18 cellular contexts compared by ENCODE assay signal in the genomic region with DNA sequence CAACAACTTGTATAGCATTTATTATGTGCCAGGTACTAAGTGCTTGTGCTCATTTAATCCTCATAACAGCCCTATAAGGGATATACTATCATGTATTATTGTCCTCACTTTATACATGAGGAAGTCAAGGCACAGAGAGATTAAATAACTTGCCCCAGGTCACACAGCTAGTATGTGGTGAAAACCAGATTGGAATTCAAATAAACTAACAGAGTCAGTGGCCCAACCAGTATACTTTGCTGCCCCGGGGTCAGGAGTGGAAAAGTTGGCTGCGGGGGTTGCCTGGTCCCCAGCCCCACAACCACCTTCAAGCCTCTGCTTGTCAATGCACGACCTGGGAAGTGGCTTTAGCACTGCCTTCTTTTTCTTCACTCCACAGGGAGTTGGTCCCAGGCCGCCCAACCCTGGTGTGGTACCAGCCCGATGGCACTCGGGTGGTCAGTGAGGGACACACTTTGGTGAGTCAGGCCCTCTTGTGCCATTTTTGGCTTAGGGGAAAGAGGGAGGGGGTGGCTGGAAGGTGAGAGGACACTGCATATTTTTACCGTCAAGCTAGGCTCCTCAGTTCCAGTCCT. TPM values are rescaled to one million over a fixed set of nuclear protein-coding genes. Genes with fewer than 3 reads are reported as not detected.
DNase-seq lines count a peak whose midpoint lies in the region; ATAC-seq, FAIRE-seq and TF ChIP-seq lines count a peak whose summit lies in the region.
"Had no signal": no experiment of that assay in that cellular context is flagged by ENCODE, and none has a peak within 500 bp of the region (broad histone marks: within the 10 kb centered on the region; RNA-seq: fewer than 3 reads in every experiment).

No MANE protein-coding gene starts in this region.

- TF ChIP-seq CTCF in HFF-Myc (IDR thresholded peaks at IDR 0.05; ENCODE audit: low read depth, low read length, missing control alignments) (no peak), brain (conservative IDR thresholded peaks at IDR 0.05) (no peak)

- no peak overlapping the region for H3K4ac ChIP-seq in neuronal stem cell (ENCODE audit: low read length)

- H3K18ac ChIP-seq in neuronal stem cell (ENCODE audit: low read length) = no peak overlapping the region

- no peak overlapping the region for H2BK5ac ChIP-seq in neuronal stem cell (ENCODE audit: low read length)

- H3K9ac ChIP-seq in neuronal stem cell (ENCODE audit: low read depth, low read length, poor library complexity) = peak overlapping the region; percentile 2
- H3K9ac ChIP-seq: KMS-11, parathyroid adenoma had no signal

- ATAC-seq in HG03439 (IDR thresholded peaks at IDR 0.05; ENCODE audit: unreplicated experiment) = no peak

- no peaks in the 10 kb centered on the region for H3K9me3 Mint-ChIP-seq in activated CD4-positive, alpha-beta T cell treated with anti-CD3 and anti-CD28 coated beads, Interleukin-2, amount 10 ng/mL, durations not matched to agents 7 days and 5 days
- no peaks in the 10 kb centered on the region for H3K9me3 Mint-ChIP-seq in brain

- FAIRE-seq in GM12892 (lab: Jason Lieb, UNC) = no peak
- FAIRE-seq: colon, islet of Langerhans had no signal

- H3K27ac Mint-ChIP-seq in activated CD4-positive, alpha-beta T cell treated with anti-CD3 and anti-CD28 coated beads, Interleukin-2, amount 10 ng/mL, durations not matched to agents 7 days and 5 days = no peak overlapping the region
- no peak overlapping the region for H3K27ac Mint-ChIP-seq in brain

- no peak overlapping the region for H3K14ac ChIP-seq in neuronal stem cell (ENCODE audit: low read length)

- H4K91ac ChIP-seq in neuronal stem cell (ENCODE audit: low read depth, low read length, poor library complexity) = no peak overlapping the region

- POLR2A ChIA-PET in activated CD4-positive, alpha-beta T cell treated with anti-CD3 and anti-CD28 coated beads, Interleukin-2, amount 10 ng/mL, durations not matched to agents 7 days and 5 days (lab: Charles Lee) = no interaction called here

- H3K27me3 ChIP-seq in neuronal stem cell (ENCODE audit: control insufficient read depth in 3 of 3, insufficient read depth in 3 of 3, low read depth in 1 of 3, low read length in 3 of 3) = no peaks in the 10 kb centered on the region

- no peak overlapping the region for H3K27ac ChIP-seq in neuronal stem cell (replicated peaks; ENCODE audit: low read length)
- H3K27ac ChIP-seq: KMS-11, WERI-Rb-1 had no signal

- H3K27me3 Mint-ChIP-seq in activated CD4-positive, alpha-beta T cell treated with anti-CD3 and anti-CD28 coated beads, Interleukin-2, amount 10 ng/mL, durations not matched to agents 7 days and 5 days = no peaks in the 10 kb centered on the region
- H3K27me3 Mint-ChIP-seq in brain = no peaks in the 10 kb centered on the region

- peaks cover 28 to 47% of the 10 kb centered on the region in 2 donors for H3K36me3 ChIP-seq in neuronal stem cell (replicated peaks in 1 of 2; ENCODE audit: control insufficient read depth in 2 of 2, insufficient read depth in 2 of 2, low read length in 2 of 2)

- H3K4me3 Mint-ChIP-seq in activated CD4-positive, alpha-beta T cell treated with anti-CD3 and anti-CD28 coated beads, Interleukin-2, amount 10 ng/mL, durations not matched to agents 7 days and 5 days = peak overlapping the region; percentile 49
- peak overlapping the region in 3 of 5 experiments; percentile 52 to 72 (median 54) for H3K4me3 Mint-ChIP-seq in brain

- no peak overlapping the region for H2BK12ac ChIP-seq in neuronal stem cell (ENCODE audit: low read length)

- H2AFZ ChIP-seq in neuronal stem cell (ENCODE audit: low read length) = no peak overlapping the region
- H2AFZ ChIP-seq: parathyroid adenoma had no signal

- no peak for DNase-seq in activated CD4-positive, alpha-beta T cell treated with anti-CD3 and anti-CD28 coated beads, Interleukin-2, amount 10 ng/mL, durations not matched to agents 7 days and 5 days
- no peak for DNase-seq in activated CD4-positive, alpha-beta T cell treated with anti-CD3 and anti-CD28 coated beads for 48 hours
- DNase-seq in HFF-Myc (ENCODE audit: extremely low read depth, low read depth) (no peak), neuronal stem cell (ENCODE audit: low spot score) (no peak), medulla oblongata (ENCODE audit: extremely low spot score) (no peak), GM12892 (ENCODE audit: insufficient read length) (no peak)
- DNase-seq: amygdala, glutamatergic neuron, OCI-M1, WERI-Rb-1 had no signal

- CTCF ChIA-PET in activated CD4-positive, alpha-beta T cell treated with anti-CD3 and anti-CD28 coated beads, Interleukin-2, amount 10 ng/mL, durations not matched to agents 7 days and 5 days (lab: Charles Lee) = interaction anchor here (0.7 to 3.9 kb wide), 10 partner anchors 8 to 119 kb away, joined by 3 to 48 read pairs (median 4); partner anchors contain the start of gene KRTCAP2

- peak overlapping the region; percentile 70 for H3K23ac ChIP-seq in neuronal stem cell (ENCODE audit: low read depth, low read length, poor library complexity)

- H3K36me3 Mint-ChIP-seq in activated CD4-positive, alpha-beta T cell treated with anti-CD3 and anti-CD28 coated beads, Interleukin-2, amount 10 ng/mL, durations not matched to agents 7 days and 5 days (ENCODE audit: low read depth) = peaks cover 2% of the 10 kb centered on the region
- H3K36me3 Mint-ChIP-seq in brain = no peaks in the 10 kb centered on the region

- no peak overlapping the region for H2BK15ac ChIP-seq in neuronal stem cell (ENCODE audit: low read length)

- peak overlapping the region; percentile 29 for H2AK5ac ChIP-seq in neuronal stem cell (ENCODE audit: low read depth, low read length)

- peaks cover 30% of the 10 kb centered on the region for H3K4me1 Mint-ChIP-seq in activated CD4-positive, alpha-beta T cell treated with anti-CD3 and anti-CD28 coated beads, Interleukin-2, amount 10 ng/mL, durations not matched to agents 7 days and 5 days
- peaks cover 33% of the 10 kb centered on the region for H3K4me1 Mint-ChIP-seq in brain

- WGBS in neuronal stem cell (ENCODE audit: extremely low coverage in 2 of 2, insufficient read length in 2 of 2, insufficient replicate concordance in 1 of 2), 2 donors = no CpG with 5 or more reads among the region's 7 CpGs

- 0 out of 2 replicates have a peak overlapping the region, but pooled peaks have one; percentile 9 for H3K4me3 ChIP-seq in HFF-Myc (replicated peaks; ENCODE audit: low read depth, low read length)
- H3K4me3 ChIP-seq in neuronal stem cell (ENCODE audit: low read length in 2 of 2) = no peak overlapping the region

- H3K79me1 ChIP-seq in neuronal stem cell (ENCODE audit: low read depth, low read length) = no peaks in the 10 kb centered on the region

- TF ChIP-seq POLR2A in GM12892 (IDR thresholded peaks at IDR 0.05; ENCODE audit: low read depth, low read length) = no peak

- no peak overlapping the region for H3K4me2 ChIP-seq in neuronal stem cell (ENCODE audit: insufficient read depth, low read length, poor library complexity, severe bottlenecking)

- H2BK120ac ChIP-seq in neuronal stem cell (ENCODE audit: low read depth, low read length) = no peak overlapping the region

- H3K9me3 ChIP-seq in neuronal stem cell (replicated peaks in 1 of 2; ENCODE audit: control insufficient read depth in 2 of 2, insufficient read depth in 1 of 2, low read depth in 1 of 2, low read length in 2 of 2) = no peaks in the 10 kb centered on the region

- H4K8ac ChIP-seq in neuronal stem cell (ENCODE audit: low read depth, low read length) = no peak overlapping the region

- H3K4me1 ChIP-seq in neuronal stem cell (ENCODE audit: control insufficient read depth in 2 of 2, insufficient read depth in 1 of 2, low read depth in 1 of 2, low read length in 2 of 2) = peaks cover 15 to 17% of the 10 kb centered on the region in 2 donors
- H3K4me1 ChIP-seq: parathyroid adenoma had no signal

RNA-seq across cellular contexts. Expression of gene ADAM15, which starts 2.5 kb away (rescaled TPM):
- 10 to 100 TPM; 40.2 to 45.0 TPM for total RNA-seq in activated CD4-positive, alpha-beta T cell treated with anti-CD3 and anti-CD28 coated beads, Interleukin-2, amount 10 ng/mL, durations not matched to agents 7 days and 5 days
- polyA plus RNA-seq in brain (ENCODE audit: insufficient read depth, low read depth, low replicate concordance) = 40.1 TPM
- 32.1 TPM for polyA plus RNA-seq in neuronal stem cell (2013, experiment 1 of 2)
- 31.7 TPM for polyA plus RNA-seq in neuronal stem cell (2013, experiment 2 of 2)
- polyA plus RNA-seq in GM12892 (2012; ENCODE audit: missing spikeins) = 6.3 TPM

RNA-seq across cellular contexts. Expression of gene EFNA4, which starts 9.9 kb away (rescaled TPM):
- 1 to 10 TPM; 8.2 to 8.3 TPM for total RNA-seq in activated CD4-positive, alpha-beta T cell treated with anti-CD3 and anti-CD28 coated beads, Interleukin-2, amount 10 ng/mL, durations not matched to agents 7 days and 5 days
- polyA plus RNA-seq in brain (ENCODE audit: insufficient read depth, low read depth, low replicate concordance) = 1.6 TPM
- polyA plus RNA-seq in neuronal stem cell (2013, experiment 1 of 2) = 24.6 TPM
- polyA plus RNA-seq in neuronal stem cell (2013, experiment 2 of 2) = 24.2 TPM
- polyA plus RNA-seq in GM12892 (2012; ENCODE audit: missing spikeins) = 5.2 TPM

RNA-seq across cellular contexts. Expression of gene DCST1, which starts 20.0 kb away (rescaled TPM):
- total RNA-seq in activated CD4-positive, alpha-beta T cell treated with anti-CD3 and anti-CD28 coated beads, Interleukin-2, amount 10 ng/mL, durations not matched to agents 7 days and 5 days = not detected
- polyA plus RNA-seq in brain (ENCODE audit: insufficient read depth, low read depth, low replicate concordance) = not detected
- polyA plus RNA-seq in neuronal stem cell (2013, experiment 1 of 2) = 0.03 TPM
- polyA plus RNA-seq in neuronal stem cell (2013, experiment 2 of 2) = 0.06 TPM
- polyA plus RNA-seq in GM12892 (2012; ENCODE audit: missing spikeins) = not detected
- total RNA-seq: A673, subcutaneous adipose tissue had no signal

RNA-seq across cellular contexts. Expression of gene DCST2, which starts 20.0 kb away (rescaled TPM):
- under 1 TPM; 0.50 to 0.73 TPM for total RNA-seq in activated CD4-positive, alpha-beta T cell treated with anti-CD3 and anti-CD28 coated beads, Interleukin-2, amount 10 ng/mL, durations not matched to agents 7 days and 5 days
- 0.81 TPM for polyA plus RNA-seq in brain (ENCODE audit: insufficient read depth, low read depth, low replicate concordance)
- 2.7 TPM for polyA plus RNA-seq in neuronal stem cell (2013, experiment 1 of 2)
- polyA plus RNA-seq in neuronal stem cell (2013, experiment 2 of 2) = 2.2 TPM
- not detected for polyA plus RNA-seq in GM12892 (2012; ENCODE audit: missing spikeins)

RNA-seq across cellular contexts. Expression of gene EFNA3, which starts 25.0 kb away (rescaled TPM):
- 1 to 10 TPM; 2.3 to 2.7 TPM for total RNA-seq in activated CD4-positive, alpha-beta T cell treated with anti-CD3 and anti-CD28 coated beads, Interleukin-2, amount 10 ng/mL, durations not matched to agents 7 days and 5 days
- 34.9 TPM for polyA plus RNA-seq in brain (ENCODE audit: insufficient read depth, low read depth, low replicate concordance)
- polyA plus RNA-seq in neuronal stem cell (2013, experiment 1 of 2) = 15.2 TPM
- polyA plus RNA-seq in neuronal stem cell (2013, experiment 2 of 2) = 14.6 TPM
- 4.3 TPM for polyA plus RNA-seq in GM12892 (2012; ENCODE audit: missing spikeins)
